8 cellular contexts compared by ENCODE assay signal in genomic region chr21:33543505-33544129, GRCh38. TPM values are rescaled to one million over a fixed set of nuclear protein-coding genes. Genes with fewer than 3 reads are reported as not detected.
DNase-seq lines count a peak whose midpoint lies in the region; ATAC-seq and TF ChIP-seq lines count a peak whose summit lies in the region.

No MANE protein-coding gene starts in this region.

- peak overlapping the region; percentile 99 for H3K27ac Mint-ChIP-seq in MCF 10A (ENCODE audit: low read depth, unreplicated experiment)

- CTCF ChIA-PET in A673 (lab: Charles Lee) (interaction anchor here (0.5 to 0.7 kb wide), 2 partner anchors 62 to 103 kb away, joined by 3 to 6 read pairs; no protein-coding TSS in a partner anchor), Panc1 (lab: Charles Lee) (no interaction called here), MCF 10A (lab: Yijun Ruan, JAX) (interaction anchor here (0.6 to 1.1 kb wide), 2 partner anchors 62 to 1134 kb away, joined by 3 read pairs; no protein-coding TSS in a partner anchor)

- BruUV-seq in A673 (replicated peaks; lab: Mats Ljungman, UMichigan): no TSS peak
- no TSS peak for BruUV-seq in Panc1 (replicated peaks; lab: Mats Ljungman, UMichigan)
- BruUV-seq in MCF 10A (replicated peaks; lab: Mats Ljungman, UMichigan): TSS peak; percentile 35

- H3K27me3 ChIP-seq in A673 (replicated peaks; ENCODE audit: insufficient read depth, low read depth, low read length, poor library complexity): no peaks in the 10 kb centered on the region
- no peaks in the 10 kb centered on the region for H3K27me3 ChIP-seq in Panc1 (ENCODE audit: control insufficient read depth, insufficient read depth, low read length)
- H3K27me3 ChIP-seq in left lung: no peaks in the 10 kb centered on the region

- H3K27ac ChIP-seq in A673 (ENCODE audit: low read depth, low read length, poor library complexity, severe bottlenecking): peak overlapping the region; percentile 98
- peak overlapping the region; percentile 98 for H3K27ac ChIP-seq in Panc1 (ENCODE audit: low read length)
- peak overlapping the region; percentile 99 for H3K27ac ChIP-seq in left lung

- H3K9me3 Mint-ChIP-seq in MCF 10A (ENCODE audit: unreplicated experiment): no peaks in the 10 kb centered on the region

- H3K4me1 Mint-ChIP-seq in MCF 10A (ENCODE audit: insufficient read depth, unreplicated experiment): peaks cover 17% of the 10 kb centered on the region

- peak overlapping the region; percentile 81 for H3K4me3 Mint-ChIP-seq in MCF 10A (ENCODE audit: unreplicated experiment)

- H3K4me1 ChIP-seq in A673 (ENCODE audit: insufficient read depth, low read length, poor library complexity, severe bottlenecking) (peaks cover 20% of the 10 kb centered on the region), Panc1 (ENCODE audit: control insufficient read depth, insufficient read depth, low read length) (peaks cover 10% of the 10 kb centered on the region), left lung (peaks cover 17 to 52% of the 10 kb centered on the region in 2 donors)

- no peaks in the 10 kb centered on the region for H3K27me3 Mint-ChIP-seq in MCF 10A (ENCODE audit: insufficient read depth, unreplicated experiment)

- no peaks in the 10 kb centered on the region for H3K9me3 ChIP-seq in A673 (ENCODE audit: low read depth, low read length, poor library complexity, severe bottlenecking)
- no peaks in the 10 kb centered on the region for H3K9me3 ChIP-seq in Panc1 (ENCODE audit: control insufficient read depth, insufficient read depth, low read depth, low read length)
- no peaks in the 10 kb centered on the region for H3K9me3 ChIP-seq in left lung

- H3K4me3 ChIP-seq in A673 (ENCODE audit: low read depth, low read length, poor library complexity, severe bottlenecking) (peak overlapping the region; percentile 59), Panc1 (ENCODE audit: low read depth in 2 of 2, low read length in 2 of 2) (peak overlapping the region; percentile 69 to 96), left lung (peak overlapping the region; percentile 61 to 81)

- intact Hi-C loops in A673 (cut with micrococcal nuclease; ENCODE audit: unreplicated experiment): loop anchor here (5.0 kb wide), 1 partner anchor 44 kb away; the partner anchor contains the start of gene DONSON
- intact Hi-C loops in Panc1 (cut with micrococcal nuclease; ENCODE audit: unreplicated experiment): no loop called here
- intact Hi-C loops in MCF 10A (cut with micrococcal nuclease): no loop called here
- intact Hi-C loops in left lung (cut with DNase I): no loop called here

- in situ Hi-C loops in Panc1 (cut with HindIII; ENCODE audit: low pct_unique_long_range_greater_than_20kb, low sequenced_read_pairs): no loop called here

- ATAC-seq in GM21381 (IDR thresholded peaks at IDR 0.05; ENCODE audit: unreplicated experiment) (peak; percentile 20), Panc1 (peak; percentile 57; the same call in 1 of the 2 replicates), left lung (peak; percentile 43), HG02884 (IDR thresholded peaks at IDR 0.05; ENCODE audit: unreplicated experiment) (no peak)

- DNase-seq in A673 (ENCODE audit: low spot score): no peak
- DNase-seq in Panc1 (ENCODE audit: low read depth, low spot score): no peak
- DNase-seq in MCF 10A (ENCODE audit: unreplicated experiment): no peak
- peak; percentile 70 to 92 for DNase-seq in left lung
- DNase-seq in stimulated activated CD4-positive, alpha-beta T cell treated with anti-CD3 and anti-CD28 coated beads, Interleukin-2, amount 100 ng/mL, for 48 hours: peak; percentile 69 to 71
- DNase-seq in midbrain (lab: John Stamatoyannopoulos, UW): no peak

- POLR2A ChIA-PET in A673 (lab: Charles Lee; ENCODE audit: low non-redundant PET): interaction anchor here (0.6 kb wide), 1 partner anchor 63 kb away, joined by 3 read pairs; no protein-coding TSS in a partner anchor
- POLR2A ChIA-PET in Panc1 (lab: Charles Lee): interaction anchor here (0.6 to 0.7 kb wide), 6 partner anchors 49 to 1086 kb away, joined by 3 to 9 read pairs (median 6); no protein-coding TSS in a partner anchor
- POLR2A ChIA-PET in MCF 10A (lab: Yijun Ruan, JAX): interaction anchor here (0.6 to 9.0 kb wide), 34 partner anchors 12 to 816 kb away, joined by 3 to 89 read pairs (median 4); partner anchors contain the start of genes DNAJC28, DONSON, IFNAR1 and PAXBP1

- H3K36me3 Mint-ChIP-seq in MCF 10A (ENCODE audit: insufficient read depth, unreplicated experiment): peaks cover 53% of the 10 kb centered on the region

- TF ChIP-seq CTCF in A673 (conservative IDR thresholded peaks at IDR 0.05; ENCODE audit: low read depth, low read length): no peak
- no peak for TF ChIP-seq CTCF in Panc1 (IDR thresholded peaks at IDR 0.05)
- no peak for TF ChIP-seq CTCF in MCF 10A (IDR thresholded peaks at IDR 0.05; ENCODE audit: unreplicated experiment)
- TF ChIP-seq CTCF in left lung (IDR thresholded peaks at IDR 0.05): no peak

- H3K36me3 ChIP-seq in A673 (ENCODE audit: insufficient read depth, low read length, poor library complexity, severe bottlenecking): peaks cover 46% of the 10 kb centered on the region
- H3K36me3 ChIP-seq in Panc1 (ENCODE audit: control insufficient read depth, insufficient read depth, low read length): peaks cover 25% of the 10 kb centered on the region
- H3K36me3 ChIP-seq in left lung: peaks cover 0 to 31% of the 10 kb centered on the region in 2 donors

RNA-seq across cellular contexts. Expression of gene SON, which starts 0.8 kb away (rescaled TPM):
- total RNA-seq in A673 (2021) (322 and 328 TPM in 2 replicates), Panc1 (2021; ENCODE audit: unreplicated experiment) (183 TPM), MCF 10A (2022) (289 and 303 TPM in 2 replicates), left lung (100 to 1,000 TPM; 237 to 299 TPM)
- polyA plus RNA-seq in Panc1 (2012; ENCODE audit: insufficient read length): 58.4 TPM

RNA-seq across cellular contexts. Expression of gene GART, which starts 1.7 kb away (rescaled TPM):
- total RNA-seq in A673 (2021) (205 and 210 TPM in 2 replicates), Panc1 (2021; ENCODE audit: unreplicated experiment) (132 TPM), MCF 10A (2022) (166 and 240 TPM in 2 replicates), left lung (10 to 100 TPM; 57.7 to 76.9 TPM)
- 67.4 TPM for polyA plus RNA-seq in Panc1 (2012; ENCODE audit: insufficient read length)

RNA-seq across cellular contexts. Expression of gene DONSON, which starts 44.9 kb away (rescaled TPM):
- 42.6 and 48.5 TPM in 2 replicates for total RNA-seq in A673 (2021)
- total RNA-seq in Panc1 (2021; ENCODE audit: unreplicated experiment): 21.9 TPM
- 11.0 TPM for polyA plus RNA-seq in Panc1 (2012; ENCODE audit: insufficient read length)
- 9.3 and 10.0 TPM in 2 replicates for total RNA-seq in MCF 10A (2022)
- 10 to 100 TPM; 14.3 to 15.1 TPM for total RNA-seq in left lung

RNA-seq across cellular contexts. Expression of gene DNAJC28, which starts 52.1 kb away (rescaled TPM):
- total RNA-seq in A673 (2021) (1.7 and 2.1 TPM in 2 replicates), Panc1 (2021; ENCODE audit: unreplicated experiment) (1.5 TPM), MCF 10A (2022) (0.28 and 0.39 TPM in 2 replicates), left lung (1 to 10 TPM; 1.2 to 1.6 TPM)
- polyA plus RNA-seq in Panc1 (2012; ENCODE audit: insufficient read length): 0.80 TPM

Comparison
In these comparisons a context has a peak if more than half of its experiments do, and no peak if none do; other contexts are left out.
1. DNase-seq: peak in left lung (2 of 2) and stimulated activated CD4-positive, alpha-beta T cell treated with anti-CD3 and anti-CD28 coated beads, Interleukin-2, amount 100 ng/mL, for 48 hours (2 of 2); none in A673 (single experiment), Panc1 (single experiment), MCF 10A (single experiment) and midbrain (single experiment).
2. Peak in every context shown above with its lines, with median percentiles within 50 percentile points of each other: H3K27ac ChIP-seq and H3K4me3 ChIP-seq.